20 cellular contexts compared by ENCODE assay signal in the genomic region with DNA sequence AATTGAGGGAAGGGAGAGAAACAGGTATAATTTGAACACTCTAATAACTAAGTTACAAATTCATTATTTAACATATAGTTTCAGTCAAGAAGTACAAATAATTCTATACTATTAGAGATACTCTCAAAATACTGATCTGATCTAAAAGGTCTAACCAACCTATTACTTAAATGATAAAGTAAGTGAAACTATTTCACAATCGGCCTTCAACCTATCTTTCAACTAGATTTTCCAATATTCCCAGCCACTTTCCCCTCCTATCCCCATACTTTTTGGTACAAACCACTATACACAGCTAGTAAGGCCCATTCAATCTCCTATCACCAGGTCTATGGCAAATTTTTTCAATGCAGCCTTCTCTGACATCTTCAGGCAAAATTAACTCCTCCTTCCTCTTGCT.
DNase-seq lines count a peak whose midpoint lies in the region; ATAC-seq, FAIRE-seq and TF ChIP-seq lines count a peak whose summit lies in the region.
"Had no signal": no experiment of that assay in that cellular context is flagged by ENCODE, and none has a peak within 500 bp of the region (broad histone marks: within the 10 kb centered on the region; RNA-seq: fewer than 3 reads in every experiment).

No MANE protein-coding gene starts in this region.

- TF ChIP-seq RAD21 in K562 (CRISPR knock-in tag; conservative IDR thresholded peaks at IDR 0.05 in 1 of 2, IDR thresholded peaks at IDR 0.05 in 1 of 2) = no peak

- peaks cover 26% of the 10 kb centered on the region; the same call in 2 of the 3 replicates for H3K79me2 ChIP-seq in K562 (ENCODE audit: control insufficient read depth, insufficient read depth, low read length)

- no peak for TF ChIP-seq EP300 in K562 (IDR thresholded peaks at IDR 0.05; ENCODE audit: low read length)

- H3K36me3 ChIP-seq in K562 (ENCODE audit: control insufficient read depth, insufficient read depth, low read length) (no peaks in the 10 kb centered on the region), A673 (ENCODE audit: insufficient read depth, low read length, poor library complexity, severe bottlenecking) (no peaks in the 10 kb centered on the region)

- H3K27me3 ChIP-seq in K562 (ENCODE audit: control insufficient read depth in 2 of 2, insufficient read depth in 2 of 2, low read length in 2 of 2) (no peaks in the 10 kb centered on the region), A673 (replicated peaks; ENCODE audit: insufficient read depth, low read depth, low read length, poor library complexity) (no peaks in the 10 kb centered on the region)

- H3K4me2 ChIP-seq in K562 (ENCODE audit: insufficient read depth, low read length) = no peak overlapping the region
- H3K4me2 ChIP-seq: A549, KMS-11 had no signal

- no peak overlapping the region for H2AFZ ChIP-seq in K562 (ENCODE audit: low read depth, low read length)
- H2AFZ ChIP-seq: GM23248 had no signal

- H3K27me3 Mint-ChIP-seq in natural killer cell (ENCODE audit: low read depth in 2 of 2) = no peaks in the 10 kb centered on the region
- H3K27me3 Mint-ChIP-seq in natural killer cell treated with Interleukin-12 subunit alpha and Interleukin-12 subunit beta and Interleukin-15 and Interleukin-18, amount 100 ng/mL, for 72 hours = no peaks in the 10 kb centered on the region
- no peaks in the 10 kb centered on the region for H3K27me3 Mint-ChIP-seq in naive B cell

- FAIRE-seq in K562 (lab: Jason Lieb, UNC) (no peak), GM12891 (lab: Jason Lieb, UNC) (no peak)
- FAIRE-seq: A549 had no signal

- H3K9me3 ChIP-seq in K562 (replicated peaks; ENCODE audit: control insufficient read depth, insufficient read depth, low read depth, low read length) (no peaks in the 10 kb centered on the region), A673 (ENCODE audit: low read depth, low read length, poor library complexity, severe bottlenecking) (no peaks in the 10 kb centered on the region)
- H3K9me3 ChIP-seq: A549 had no signal

- CTCF ChIA-PET in K562 (lab: Yijun Ruan, JAX; ENCODE audit: low intra/inter-chr PET ratio) = no interaction called here
- CTCF ChIA-PET in A673 (lab: Charles Lee) = no interaction called here

- DNase-seq in natural killer cell = no peak
- no peak for DNase-seq in natural killer cell treated with Interleukin-12 subunit alpha and Interleukin-12 subunit beta and Interleukin-15 and Interleukin-18, amount 100 ng/mL, for 72 hours (ENCODE audit: low spot score)
- no peak for DNase-seq in K562 (ENCODE audit: extremely low read depth in 1 of 4, low spot score in 3 of 4)
- DNase-seq in naive B cell = no peak
- no peak for DNase-seq in A673 (ENCODE audit: low spot score)
- DNase-seq in GM12891 (ENCODE audit: insufficient read length, low spot score) = no peak
- DNase-seq in medulla oblongata (ENCODE audit: extremely low spot score) = no peak
- DNase-seq: DMS153, GDM1, GM23248, HCEC 1CT, MV-4-11, NCI-H1694 treated with DMSO at 0.1 percent for 48 hours, NCI-H510A, NCI-H774, OCI-M1, Right ventricle myocardium superior had no signal

- H3K4me1 ChIP-seq in K562 (replicated peaks in 1 of 2; ENCODE audit: control insufficient read depth in 2 of 2, insufficient read depth in 2 of 2, low read length in 2 of 2) = peaks cover 0 to 10% of the 10 kb centered on the region in 2 experiments; a peak in 4 of 5 replicates
- H3K4me1 ChIP-seq in A673 (ENCODE audit: insufficient read depth, low read length, poor library complexity, severe bottlenecking) = peaks cover 37% of the 10 kb centered on the region

- POLR2A ChIA-PET in K562 (lab: Yijun Ruan, JAX) (interaction anchor here (1.7 kb wide), 1 partner anchor 8 kb away, joined by 4 read pairs; no protein-coding TSS in a partner anchor), A673 (lab: Charles Lee; ENCODE audit: low non-redundant PET) (no interaction called here)

- peaks cover 63 to 66% of the 10 kb centered on the region in 2 donors for H3K4me1 Mint-ChIP-seq in natural killer cell
- peaks cover 58 to 63% of the 10 kb centered on the region in 2 donors for H3K4me1 Mint-ChIP-seq in natural killer cell treated with Interleukin-12 subunit alpha and Interleukin-12 subunit beta and Interleukin-15 and Interleukin-18, amount 100 ng/mL, for 72 hours (ENCODE audit: low read depth in 2 of 2)
- H3K4me1 Mint-ChIP-seq in naive B cell = peaks cover 65 to 92% (median 83%) of the 10 kb centered on the region in 3 donors

- no peaks in the 10 kb centered on the region for H3K9me1 ChIP-seq in K562 (ENCODE audit: control insufficient read depth, insufficient read depth, low read length)

- H3K9ac ChIP-seq in K562 (ENCODE audit: insufficient read depth in 1 of 2, low read depth in 2 of 2, low read length in 2 of 2) = no peak overlapping the region
- H3K9ac ChIP-seq: GM23248, KMS-11 had no signal

- BruUV-seq in K562 (replicated peaks; lab: Mats Ljungman, UMichigan) (no TSS peak), A673 (replicated peaks; lab: Mats Ljungman, UMichigan) (no TSS peak)

- no peaks in the 10 kb centered on the region; the same call in none of the 2 replicates for H4K20me1 ChIP-seq in K562 (replicated peaks; ENCODE audit: control insufficient read depth, insufficient read depth, low read length)

- 19% methylated on average over 1 of the region's 1 CpG for WGBS in K562 (ENCODE audit: insufficient coverage, low coverage, missing lambda C conversion rate)

- H3K9me3 Mint-ChIP-seq in natural killer cell = no peaks in the 10 kb centered on the region
- no peaks in the 10 kb centered on the region for H3K9me3 Mint-ChIP-seq in natural killer cell treated with Interleukin-12 subunit alpha and Interleukin-12 subunit beta and Interleukin-15 and Interleukin-18, amount 100 ng/mL, for 72 hours
- peaks cover 0 to 2% (median 0%) of the 10 kb centered on the region in 7 donors for H3K9me3 Mint-ChIP-seq in naive B cell

- ATAC-seq in natural killer cell (no peak), K562 (no peak), naive B cell (ENCODE audit: low read depth in 2 of 2) (no peak)
- ATAC-seq in natural killer cell treated with Interleukin-12 subunit alpha and Interleukin-12 subunit beta and Interleukin-15 and Interleukin-18, amount 100 ng/mL, for 72 hours = no peak
- ATAC-seq: A549 had no signal

- peak overlapping the region; percentile 5 to 7 for H3K27ac Mint-ChIP-seq in natural killer cell
- H3K27ac Mint-ChIP-seq in natural killer cell treated with Interleukin-12 subunit alpha and Interleukin-12 subunit beta and Interleukin-15 and Interleukin-18, amount 100 ng/mL, for 72 hours = peak overlapping the region in 1 of 2 donors; percentile 56
- H3K27ac Mint-ChIP-seq in naive B cell = peak overlapping the region; percentile 60 to 97 (median 92)

- intact Hi-C loops in natural killer cell (cut with micrococcal nuclease) (loop anchor here (5.0 kb wide), 1 partner anchor 36 kb away; no protein-coding TSS in a partner anchor), K562 (cut with micrococcal nuclease) (loop anchor here (5.0 kb wide), 1 partner anchor 106 kb away; a partner anchor contains a TSS), A673 (cut with micrococcal nuclease; ENCODE audit: unreplicated experiment) (no loop called here)

- no peak overlapping the region for H3K4me3 Mint-ChIP-seq in natural killer cell
- H3K4me3 Mint-ChIP-seq in natural killer cell treated with Interleukin-12 subunit alpha and Interleukin-12 subunit beta and Interleukin-15 and Interleukin-18, amount 100 ng/mL, for 72 hours = no peak overlapping the region
- H3K4me3 Mint-ChIP-seq in naive B cell = no peak overlapping the region

- H3K36me3 Mint-ChIP-seq in natural killer cell (no peaks in the 10 kb centered on the region), naive B cell (no peaks in the 10 kb centered on the region)
- H3K36me3 Mint-ChIP-seq in natural killer cell treated with Interleukin-12 subunit alpha and Interleukin-12 subunit beta and Interleukin-15 and Interleukin-18, amount 100 ng/mL, for 72 hours = no peaks in the 10 kb centered on the region

- TF ChIP-seq POLR2A in K562 (conservative IDR thresholded peaks at IDR 0.05) = no peak
- no peak for TF ChIP-seq POLR2A in GM12891 (IDR thresholded peaks at IDR 0.05; ENCODE audit: low read depth, low read length)

- H3K27ac ChIP-seq in K562 (ENCODE audit: extremely low read depth, low read depth, low read length) (no peak overlapping the region), A673 (ENCODE audit: low read depth, low read length, poor library complexity, severe bottlenecking) (no peak overlapping the region)
- H3K27ac ChIP-seq: A549, C4-2B, GM23248, KMS-11 had no signal

- H3K4me3 ChIP-seq in K562 (no peak overlapping the region), A673 (ENCODE audit: low read depth, low read length, poor library complexity, severe bottlenecking) (no peak overlapping the region)
- H3K4me3 ChIP-seq: A549, GM23248 had no signal

- TF ChIP-seq CTCF in natural killer cell (IDR thresholded peaks at IDR 0.05) = no peak
- no peak for TF ChIP-seq CTCF in K562 (IDR thresholded peaks at IDR 0.05 in 2 of 3, conservative IDR thresholded peaks at IDR 0.05 in 1 of 3; ENCODE audit: insufficient read depth in 2 of 3, low read depth in 1 of 3, low read length in 3 of 3)
- no peak for TF ChIP-seq CTCF in A673 (conservative IDR thresholded peaks at IDR 0.05; ENCODE audit: low read depth, low read length)

- in situ Hi-C loops in K562 (cut with MboI) = no loop called here

TF ChIP-seq in K562, 482 proteins besides CTCF, POLR2A, EP300 and RAD21:
- no peak for TF ChIP-seq ZNF830 (CRISPR knock-in tag; IDR thresholded peaks at IDR 0.05)
- TF ChIP-seq ZNF766 (CRISPR knock-in tag; conservative IDR thresholded peaks at IDR 0.05) = no peak
- peak; percentile 58 for TF ChIP-seq CEBPB (tag; IDR thresholded peaks at IDR 0.05)
- TF ChIP-seq SRSF1 (IDR thresholded peaks at IDR 0.05; ENCODE audit: low read depth, low read length) = no peak
- TF ChIP-seq CEBPG (CRISPR knock-in tag; IDR thresholded peaks at IDR 0.05) = no peak
- peak in 1 of 2 experiments; percentile 45; a peak in 2 of 4 replicates for TF ChIP-seq CEBPG (tag; conservative IDR thresholded peaks at IDR 0.05 in 1 of 2, IDR thresholded peaks at IDR 0.05 in 1 of 2)

TF ChIP-seq in GM12891, 5 proteins besides CTCF, POLR2A, EP300 and RAD21:
- TF ChIP-seq TAF1 (IDR thresholded peaks at IDR 0.05; ENCODE audit: low read depth, low read length) (no peak), SPI1 (IDR thresholded peaks at IDR 0.05; ENCODE audit: low read depth, low read length) (no peak), PAX5 (IDR thresholded peaks at IDR 0.05; ENCODE audit: insufficient read depth, low read length, severe bottlenecking) (no peak), POU2F2 (IDR thresholded peaks at IDR 0.05; ENCODE audit: low read depth, low read length) (no peak), POLR2AphosphoS5 (IDR thresholded peaks at IDR 0.05; ENCODE audit: low read depth, low read length) (no peak)
